ENCODE assay signal across 20 cellular contexts in the genomic region with DNA sequence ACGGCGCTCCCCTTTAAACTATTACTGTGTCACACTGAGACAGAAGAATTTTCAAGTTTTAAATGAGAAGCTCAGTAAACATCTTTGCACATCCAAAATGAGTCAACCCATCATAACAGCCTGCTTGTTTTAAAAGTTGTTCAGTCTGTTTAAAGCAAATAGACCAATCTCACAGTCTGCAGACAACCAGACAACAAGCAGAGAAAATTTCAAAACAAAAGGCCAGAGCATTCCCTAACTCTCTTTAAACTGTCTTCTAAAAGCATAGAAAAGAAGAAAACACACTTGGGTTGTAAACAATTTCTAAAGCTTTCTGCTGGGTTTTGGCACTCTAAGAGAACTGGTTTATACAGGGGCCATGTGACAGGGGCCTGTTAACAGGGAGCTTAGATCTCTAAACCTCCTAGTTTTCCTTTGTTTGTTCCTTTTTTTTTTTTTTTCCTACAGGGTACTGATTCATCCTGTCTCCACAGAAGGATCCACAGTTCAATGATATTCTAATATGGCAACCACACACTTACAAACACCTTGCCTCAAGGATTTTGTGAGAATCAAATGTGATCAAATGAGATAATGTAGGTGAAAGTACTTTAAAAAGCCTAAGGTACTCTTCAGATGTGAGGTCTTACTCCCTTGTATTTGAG.
DNase-seq lines count a peak whose midpoint lies in the region; TF ChIP-seq lines count a peak whose summit lies in the region.
"Had no signal": no experiment of that assay in that cellular context is flagged by ENCODE, and none has a peak within 500 bp of the region (broad histone marks: within the 10 kb centered on the region; RNA-seq: fewer than 3 reads in every experiment).

No MANE protein-coding gene starts in this region.

- WGBS in mesodermal cell (ENCODE audit: insufficient coverage in 2 of 2), 2 experiments, result 83 to 94% methylated on average over 2 of the region's 2 CpGs
- 74 to 100% methylated on average over 1 to 2 of the region's 2 CpGs for WGBS in transverse colon (ENCODE audit: low coverage in 1 of 2), 2 donors

- H3K27ac ChIP-seq in Karpas-422 (ENCODE audit: low read length) (peak overlapping the region; percentile 17; the same call in 1 of the 2 replicates), brain microvascular endothelial cell (peak overlapping the region; percentile 11), mesodermal cell (ENCODE audit: low read depth, low read length, severe bottlenecking) (peak overlapping the region; percentile 67), transverse colon (peak overlapping the region in 3 of 4 donors; percentile 17 to 94 (median 92)), breast epithelium (no peak overlapping the region)
- H3K27ac ChIP-seq: BLaER1, cardiac muscle cell, tibial artery had no signal

- H3K36me3 ChIP-seq in Karpas-422 (ENCODE audit: insufficient read depth, low read length) (no peaks in the 10 kb centered on the region), brain microvascular endothelial cell (replicated peaks) (no peaks in the 10 kb centered on the region), mesodermal cell (ENCODE audit: control insufficient read depth, insufficient read depth, low read length) (no peaks in the 10 kb centered on the region), transverse colon (no peaks in the 10 kb centered on the region), breast epithelium (no peaks in the 10 kb centered on the region)
- H3K36me3 ChIP-seq: BLaER1, cardiac muscle cell, tibial artery had no signal

- CTCF ChIA-PET in activated CD4-positive, alpha-beta memory T cell treated with anti-CD3 and anti-CD28 coated beads, Interleukin-2, amount 10 ng/mL, durations not matched to agents 7 days and 5 days (lab: Charles Lee), result interaction anchor here (1.2 to 6.0 kb wide), 15 partner anchors 11 to 571 kb away, joined by 3 to 50 read pairs (median 5); partner anchors contain the start of gene SCOC

- no peaks in the 10 kb centered on the region for H3K79me2 ChIP-seq in Karpas-422 (ENCODE audit: low read length)

- no peak overlapping the region for H2AFZ ChIP-seq in Karpas-422 (ENCODE audit: low read length)

- no peaks in the 10 kb centered on the region for H3K9me3 ChIP-seq in Karpas-422 (ENCODE audit: low read length)
- H3K9me3 ChIP-seq in mesodermal cell (ENCODE audit: control insufficient read depth, low read length), result no peaks in the 10 kb centered on the region
- H3K9me3 ChIP-seq in transverse colon, result no peaks in the 10 kb centered on the region
- H3K9me3 ChIP-seq in breast epithelium, result no peaks in the 10 kb centered on the region
- H3K9me3 ChIP-seq: BLaER1, tibial artery had no signal

- no peaks in the 10 kb centered on the region for H4K20me1 ChIP-seq in Karpas-422 (ENCODE audit: insufficient read depth, low read depth, low read length)
- H4K20me1 ChIP-seq: BLaER1 had no signal

- H3K27ac Mint-ChIP-seq in activated CD4-positive, alpha-beta memory T cell treated with anti-CD3 and anti-CD28 coated beads, Interleukin-2, amount 10 ng/mL, durations not matched to agents 7 days and 5 days, result no peak overlapping the region
- H3K27ac Mint-ChIP-seq: activated naive CD8-positive, alpha-beta T cell; activated T-cell treated with anti-CD3 and anti-CD28 coated beads, Interleukin-2, amount 50 U/mL, for 24 hours had no signal

- in situ Hi-C loops in brain microvascular endothelial cell (cut with HindIII; ENCODE audit: low pct_ligation_motif_present, low sequenced_read_pairs) (no loop called here), transverse colon (cut with MboI; ENCODE audit: low pct_ligation_motif_present in 1 of 4, low pct_unique_long_range_greater_than_20kb in 1 of 4, low sequenced_read_pairs in 3 of 4) (loop anchor here (5.0 to 25.0 kb wide), 7 partner anchors 97 to 530 kb away; no protein-coding TSS in a partner anchor)

- peaks cover 36% of the 10 kb centered on the region for H3K27me3 Mint-ChIP-seq in activated CD4-positive, alpha-beta memory T cell treated with anti-CD3 and anti-CD28 coated beads, Interleukin-2, amount 10 ng/mL, durations not matched to agents 7 days and 5 days

- no peaks in the 10 kb centered on the region for H3K9me3 Mint-ChIP-seq in activated CD4-positive, alpha-beta memory T cell treated with anti-CD3 and anti-CD28 coated beads, Interleukin-2, amount 10 ng/mL, durations not matched to agents 7 days and 5 days
- H3K9me3 Mint-ChIP-seq: activated T-cell treated with anti-CD3 and anti-CD28 coated beads, Interleukin-2, amount 50 U/mL, for 24 hours had no signal

- H3K36me3 Mint-ChIP-seq in activated CD4-positive, alpha-beta memory T cell treated with anti-CD3 and anti-CD28 coated beads, Interleukin-2, amount 10 ng/mL, durations not matched to agents 7 days and 5 days (ENCODE audit: low read depth), result no peaks in the 10 kb centered on the region
- H3K36me3 Mint-ChIP-seq: activated naive CD8-positive, alpha-beta T cell had no signal

- peaks cover 56% of the 10 kb centered on the region for H3K4me1 ChIP-seq in Karpas-422 (ENCODE audit: low read length)
- peaks cover 36% of the 10 kb centered on the region for H3K4me1 ChIP-seq in mesodermal cell (ENCODE audit: control insufficient read depth, insufficient read depth, low read length, poor library complexity, severe bottlenecking)
- H3K4me1 ChIP-seq in transverse colon, result peaks cover 12 to 32% (median 15%) of the 10 kb centered on the region in 4 donors
- H3K4me1 ChIP-seq in breast epithelium, result peaks cover 0 to 4% of the 10 kb centered on the region in 2 donors

- TF ChIP-seq EP300 in transverse colon (IDR thresholded peaks at IDR 0.05; ENCODE audit: low read depth), result no peak

- H3K4me2 ChIP-seq in Karpas-422 (ENCODE audit: low read depth, low read length, poor library complexity, severe bottlenecking), result peak overlapping the region; percentile 76
- H3K4me2 ChIP-seq: BLaER1 had no signal

- no peak overlapping the region for H3K4me3 Mint-ChIP-seq in activated CD4-positive, alpha-beta memory T cell treated with anti-CD3 and anti-CD28 coated beads, Interleukin-2, amount 10 ng/mL, durations not matched to agents 7 days and 5 days
- H3K4me3 Mint-ChIP-seq: activated T-cell treated with anti-CD3 and anti-CD28 coated beads, Interleukin-2, amount 50 U/mL, for 24 hours had no signal

- POLR2A ChIA-PET in activated CD4-positive, alpha-beta memory T cell treated with anti-CD3 and anti-CD28 coated beads, Interleukin-2, amount 10 ng/mL, durations not matched to agents 7 days and 5 days (lab: Charles Lee), result no interaction called here

- intact Hi-C loops in transverse colon (cut with DNase I; ENCODE audit: low total_unique reads) (loop anchor here (5.0 kb wide), 2 partner anchors 187 to 517 kb away; no protein-coding TSS in a partner anchor), breast epithelium (cut with DNase I; ENCODE audit: low total_unique reads) (loop anchor here (10.0 kb wide), 1 partner anchor 520 kb away; no protein-coding TSS in a partner anchor)

- TF ChIP-seq POLR2A in transverse colon (IDR thresholded peaks at IDR 0.05) (no peak), breast epithelium (IDR thresholded peaks at IDR 0.05) (no peak)

- no peak for DNase-seq in Karpas-422
- no peak for DNase-seq in brain microvascular endothelial cell
- DNase-seq in transverse colon, result no peak
- DNase-seq in glomerular visceral epithelial cell (ENCODE audit: extremely low spot score), result no peak
- no peak for DNase-seq in breast epithelium (ENCODE audit: low spot score in 2 of 2)
- no peak for DNase-seq in activated CD4-positive, alpha-beta memory T cell treated with anti-CD3 and anti-CD28 coated beads, Interleukin-2, amount 10 ng/mL, durations not matched to agents 7 days and 5 days
- DNase-seq in activated effector memory CD4-positive, alpha-beta T cell treated with Interleukin-2 at 50 U/mL for 16 hours, result no peak
- DNase-seq: activated CD4-positive, alpha-beta T cell treated with anti-CD3 and anti-CD28 coated beads, Interleukin-2, amount 50 U/mL, for 48 hours; activated T-cell treated with anti-CD3 and anti-CD28 coated beads, Interleukin-2, amount 50 U/mL, for 24 hours; DMS 273 treated with DMSO at 0.1 percent for 48 hours; effector CD8-positive, alpha-beta T cell; left cardiac atrium; NCI-H1105; SW 1271; tibial artery had no signal

- H3K4me1 Mint-ChIP-seq in activated CD4-positive, alpha-beta memory T cell treated with anti-CD3 and anti-CD28 coated beads, Interleukin-2, amount 10 ng/mL, durations not matched to agents 7 days and 5 days, result peaks cover 17% of the 10 kb centered on the region

- no peak for TF ChIP-seq CTCF in brain microvascular endothelial cell (IDR thresholded peaks at IDR 0.05; ENCODE audit: low read depth, low read length, missing control alignments)
- TF ChIP-seq CTCF in transverse colon (IDR thresholded peaks at IDR 0.05), result no peak
- no peak for TF ChIP-seq CTCF in breast epithelium (IDR thresholded peaks at IDR 0.05)

- H3K4me3 ChIP-seq in Karpas-422 (ENCODE audit: low read length) (no peak overlapping the region), brain microvascular endothelial cell (ENCODE audit: low read depth, low read length) (no peak overlapping the region), mesodermal cell (ENCODE audit: extremely low read depth, insufficient read depth, low read length, poor library complexity, severe bottlenecking) (no peak overlapping the region), transverse colon (no peak overlapping the region), breast epithelium (no peak overlapping the region)
- H3K4me3 ChIP-seq: BLaER1, cardiac muscle cell, skin epidermis, tibial artery had no signal

- H3K27me3 ChIP-seq in Karpas-422 (ENCODE audit: low read length) (no peaks in the 10 kb centered on the region), brain microvascular endothelial cell (replicated peaks) (no peaks in the 10 kb centered on the region), transverse colon (no peaks in the 10 kb centered on the region), breast epithelium (no peaks in the 10 kb centered on the region)
- H3K27me3 ChIP-seq: BLaER1, cardiac muscle cell, tibial artery had no signal

- H3K9me2 ChIP-seq in Karpas-422 (replicated peaks; ENCODE audit: insufficient read depth, low read length), result no peaks in the 10 kb centered on the region

- H3K9ac ChIP-seq in Karpas-422 (ENCODE audit: low read length), result no peak overlapping the region
- H3K9ac ChIP-seq: BLaER1 had no signal

Comparison
In these comparisons a context has a peak if more than half of its experiments do, and no peak if none do; other contexts are left out.
1. H3K27ac ChIP-seq: peak in Karpas-422 (single experiment), brain microvascular endothelial cell (single experiment), mesodermal cell (single experiment) and transverse colon (3 of 4); none in breast epithelium (0 of 2).